ENCODE assay signal across 8 cellular contexts in the genomic region with DNA sequence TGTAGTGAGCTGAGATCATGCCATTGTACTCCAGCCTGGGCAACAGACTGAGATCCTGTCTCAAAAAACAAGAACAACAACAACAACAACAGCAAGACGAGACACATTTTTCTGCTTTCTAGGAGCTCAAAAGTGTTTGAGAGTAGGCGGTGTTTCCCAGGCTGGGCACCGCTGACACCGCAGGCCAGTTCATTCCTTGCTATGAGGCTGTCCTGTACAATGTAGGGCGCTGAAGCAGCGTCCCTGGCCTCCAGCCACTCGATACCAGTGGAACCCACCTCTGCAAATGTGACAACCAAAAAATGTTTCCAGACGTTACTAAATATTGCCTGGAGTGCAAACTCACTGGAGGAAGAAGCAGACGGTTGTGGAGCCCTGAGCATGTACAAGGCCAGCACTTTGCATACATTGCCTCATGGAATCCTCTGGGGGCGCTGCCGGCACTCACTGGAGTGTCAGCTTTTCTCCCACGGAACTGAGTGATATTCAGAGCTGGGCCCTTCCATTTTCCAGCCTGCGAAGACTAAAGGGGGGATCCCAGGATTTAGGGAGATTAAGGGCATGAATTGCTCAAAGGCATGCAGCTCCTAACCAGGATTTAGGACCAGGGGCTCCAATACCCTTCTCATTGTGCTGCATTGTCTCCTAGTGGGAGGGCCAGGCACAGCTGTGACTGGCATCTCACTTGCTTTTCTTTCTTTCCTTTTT. TPM values are rescaled to one million over a fixed set of nuclear protein-coding genes. Genes with fewer than 3 reads are reported as not detected.
DNase-seq lines count a peak whose midpoint lies in the region; ATAC-seq, FAIRE-seq and TF ChIP-seq lines count a peak whose summit lies in the region.

No MANE protein-coding gene starts in this region.

- H3F3A ChIP-seq in smooth muscle cell (ENCODE audit: low read depth), result peaks cover 16% of the 10 kb centered on the region

- H3K4me3 Mint-ChIP-seq in immature natural killer cell, result no peak overlapping the region

- H4K20me1 ChIP-seq in smooth muscle cell (ENCODE audit: low read depth), result peaks cover 5% of the 10 kb centered on the region

- no peak overlapping the region for H3K27ac ChIP-seq in smooth muscle cell (ENCODE audit: low read depth)

- H3K4me1 ChIP-seq in smooth muscle cell (ENCODE audit: low read depth), result peaks cover 14% of the 10 kb centered on the region

- peak; percentile 65 for TF ChIP-seq CTCF in smooth muscle cell (IDR thresholded peaks at IDR 0.05; ENCODE audit: borderline replicate concordance, insufficient read depth, poor library complexity, severe bottlenecking)

- no peaks in the 10 kb centered on the region for H3K9me3 Mint-ChIP-seq in immature natural killer cell

- no peak overlapping the region for H3K9ac ChIP-seq in smooth muscle cell (ENCODE audit: low read depth)

- no peaks in the 10 kb centered on the region for H3K9me3 ChIP-seq in smooth muscle cell (replicated peaks; ENCODE audit: low read depth)

- 47% methylated on average over 13 of the region's 13 CpGs for WGBS in smooth muscle cell (ENCODE audit: low lambda C conversion rate)

- no peak overlapping the region for H3K4me2 ChIP-seq in smooth muscle cell

- peaks cover 2 to 8% (median 5%) of the 10 kb centered on the region in 3 donors for H3K27me3 Mint-ChIP-seq in immature natural killer cell (ENCODE audit: low read depth in 3 of 3)

- DNase-seq in ELF-1 (ENCODE audit: low read depth, low spot score), result peak; percentile 67
- peak; percentile 36 for DNase-seq in LoVo (ENCODE audit: low spot score)
- peak in 3 of 5 donors; percentile 33 to 47 (median 34) for DNase-seq in T-helper 1 cell
- DNase-seq in astrocyte of the hippocampus (ENCODE audit: low read depth, low spot score), result peak; percentile 79
- DNase-seq in immature natural killer cell, result peak in 2 of 3 donors; percentile 21 to 26
- DNase-seq in smooth muscle cell (lab: John Stamatoyannopoulos, UW; ENCODE audit: unreplicated experiment), result no peak
- no peak for DNase-seq in HTR-8/SVneo (ENCODE audit: insufficient read length, low spot score)

- no peaks in the 10 kb centered on the region for H3K36me3 ChIP-seq in smooth muscle cell (ENCODE audit: low read depth)

- H2AFZ ChIP-seq in smooth muscle cell (ENCODE audit: low read depth), result no peak overlapping the region

- FAIRE-seq in HTR-8/SVneo (lab: Jason Lieb, UNC), result no peak

- no peaks in the 10 kb centered on the region for H3K79me2 ChIP-seq in smooth muscle cell (ENCODE audit: low read depth)

- no peaks in the 10 kb centered on the region for H3K36me3 Mint-ChIP-seq in immature natural killer cell

- no peak overlapping the region for H3K27ac Mint-ChIP-seq in immature natural killer cell

- no peaks in the 10 kb centered on the region for H3K27me3 ChIP-seq in smooth muscle cell (ENCODE audit: low read depth)

- no peak for ATAC-seq in GM18502 (IDR thresholded peaks at IDR 0.05; ENCODE audit: poor library complexity, unreplicated experiment)

- H3K4me3 ChIP-seq in smooth muscle cell, result no peak overlapping the region

- peaks cover 0 to under 1% of the 10 kb centered on the region in 2 donors for H3K4me1 Mint-ChIP-seq in immature natural killer cell

RNA-seq across cellular contexts. Expression of gene MIEF1, which starts 5.8 kb away (rescaled TPM):
- polyA plus RNA-seq in immature natural killer cell (10 to 100 TPM; 13.8 to 30.5 (median 18.4) TPM), smooth muscle cell (11.3 and 14.5 TPM in 2 replicates)
- total RNA-seq in smooth muscle cell, result 11.1 and 17.8 TPM in 2 replicates

RNA-seq across cellular contexts. Expression of gene ATF4, which starts 24.1 kb away (rescaled TPM):
- polyA plus RNA-seq in immature natural killer cell (100 to 1,000 TPM in 1 of 3 donors, 10 to 100 TPM in 2; 48.9 to 113 (median 69.4) TPM), smooth muscle cell (288 and 339 TPM in 2 replicates)
- total RNA-seq in smooth muscle cell, result 421 and 443 TPM in 2 replicates

RNA-seq across cellular contexts. Expression of gene RPS19BP1, which starts 36.3 kb away (rescaled TPM):
- polyA plus RNA-seq in immature natural killer cell (100 to 1,000 TPM; 139 to 239 (median 180) TPM), smooth muscle cell (97.1 and 115 TPM in 2 replicates)
- 42.8 and 71.6 TPM in 2 replicates for total RNA-seq in smooth muscle cell

RNA-seq across cellular contexts. Expression of gene MGAT3, which starts 39.5 kb away (rescaled TPM):
- polyA plus RNA-seq in immature natural killer cell (not detected), smooth muscle cell (3.9 and 4.4 TPM in 2 replicates)
- 7.8 and 9.4 TPM in 2 replicates for total RNA-seq in smooth muscle cell

Comparison
In these comparisons a context has a peak if more than half of its experiments do, and no peak if none do; other contexts are left out.
1. DNase-seq: peak in ELF-1 (single experiment), LoVo (single experiment), T-helper 1 cell (3 of 5), astrocyte of the hippocampus (single experiment) and immature natural killer cell (2 of 3); none in smooth muscle cell (single experiment) and HTR-8/SVneo (single experiment).